Comparison of ENCODE assay signal across 9 cellular contexts in the genomic region with DNA sequence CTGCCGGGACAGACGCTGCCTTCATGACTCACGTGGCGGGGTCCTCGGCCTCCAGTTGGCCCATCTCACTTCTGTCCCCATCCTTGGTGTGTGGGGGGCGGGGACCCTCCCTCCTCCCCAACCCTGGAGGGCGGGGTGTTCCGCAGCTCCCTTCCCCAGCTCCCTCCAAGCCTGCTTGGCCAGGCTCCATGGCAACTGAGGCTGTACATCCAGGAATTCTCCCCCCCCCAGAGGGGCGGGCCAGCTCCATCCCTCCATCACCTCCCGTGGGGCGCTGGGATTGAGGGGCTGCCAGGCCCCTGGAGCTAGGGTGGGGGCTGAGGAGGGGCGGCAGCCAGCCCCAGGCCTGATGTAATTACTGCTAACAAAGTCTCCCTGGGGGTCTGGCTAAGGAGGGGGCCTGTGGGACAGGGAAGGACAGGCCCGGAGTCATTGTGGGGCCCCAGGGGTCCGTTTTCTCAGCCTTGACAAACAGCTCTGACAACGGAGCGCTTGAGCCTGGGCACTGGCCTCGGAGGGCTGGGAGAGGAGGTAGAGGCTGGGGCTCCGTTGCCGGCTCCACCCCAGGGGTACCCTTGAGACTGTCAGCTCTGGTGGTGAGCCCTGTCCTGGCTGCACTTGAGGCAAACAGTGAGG. TPM values are rescaled to one million over a fixed set of nuclear protein-coding genes. Genes with fewer than 3 reads are reported as not detected.
DNase-seq lines count a peak whose midpoint lies in the region; ATAC-seq and TF ChIP-seq lines count a peak whose summit lies in the region.
"Had no signal": no experiment of that assay in that cellular context is flagged by ENCODE, and none has a peak within 500 bp of the region (broad histone marks: within the 10 kb centered on the region; RNA-seq: fewer than 3 reads in every experiment).

No MANE protein-coding gene starts in this region.

- no peak overlapping the region for H2AFZ ChIP-seq in Karpas-422 (ENCODE audit: low read length)

- H3K4me3 Mint-ChIP-seq in endothelial cell (ENCODE audit: unreplicated experiment) = peak overlapping the region; percentile 47
- H3K4me3 Mint-ChIP-seq in stimulated activated effector memory CD8-positive, alpha-beta T cell treated with anti-CD3 and anti-CD28 coated beads, Interleukin-12 subunit alpha, Interleukin-12 subunit beta, amount 100 ng/mL, for 72 hours = no peak overlapping the region

- no peaks in the 10 kb centered on the region for H3K9me3 ChIP-seq in Karpas-422 (ENCODE audit: low read length)
- no peaks in the 10 kb centered on the region for H3K9me3 ChIP-seq in WERI-Rb-1 (ENCODE audit: severe bottlenecking)

- peaks cover 15% of the 10 kb centered on the region for H4K20me1 ChIP-seq in Karpas-422 (ENCODE audit: insufficient read depth, low read depth, low read length)

- no peak overlapping the region for H3K9ac ChIP-seq in Karpas-422 (ENCODE audit: low read length)
- H3K9ac ChIP-seq in rectal smooth muscle tissue (ENCODE audit: low read length) = no peak overlapping the region

- H3K4me1 ChIP-seq in Karpas-422 (ENCODE audit: low read length) (no peaks in the 10 kb centered on the region), rectal smooth muscle tissue (ENCODE audit: control insufficient read depth, insufficient read depth, low read length) (peaks cover 3% of the 10 kb centered on the region)

- H3K27me3 Mint-ChIP-seq in endothelial cell (ENCODE audit: unreplicated experiment) = peaks cover 22% of the 10 kb centered on the region

- H3K27ac Mint-ChIP-seq in endothelial cell (ENCODE audit: unreplicated experiment) = peak overlapping the region; percentile 74
- no peak overlapping the region for H3K27ac Mint-ChIP-seq in stimulated activated effector memory CD8-positive, alpha-beta T cell treated with anti-CD3 and anti-CD28 coated beads, Interleukin-12 subunit alpha, Interleukin-12 subunit beta, amount 100 ng/mL, for 72 hours

- no peak for ATAC-seq in stimulated activated effector memory CD8-positive, alpha-beta T cell treated with anti-CD3 and anti-CD28 coated beads, Interleukin-12 subunit alpha, Interleukin-12 subunit beta, amount 100 ng/mL, for 72 hours

- no peak overlapping the region for H3K4me2 ChIP-seq in Karpas-422 (ENCODE audit: low read depth, low read length, poor library complexity, severe bottlenecking)

- H3K27ac ChIP-seq in Karpas-422 (ENCODE audit: low read length) = no peak overlapping the region
- peak overlapping the region; percentile 51 for H3K27ac ChIP-seq in rectal smooth muscle tissue (ENCODE audit: low read depth, low read length)
- no peak overlapping the region for H3K27ac ChIP-seq in WERI-Rb-1

- H3K4me3 ChIP-seq in Karpas-422 (ENCODE audit: low read length) (no peak overlapping the region), rectal smooth muscle tissue (ENCODE audit: low read length) (no peak overlapping the region), WERI-Rb-1 (ENCODE audit: low read depth, low read length) (no peak overlapping the region)

- DNase-seq in Karpas-422 = peak; percentile 68
- no peak for DNase-seq in endothelial cell (ENCODE audit: low spot score)
- no peak for DNase-seq in stimulated activated effector memory CD8-positive, alpha-beta T cell treated with anti-CD3 and anti-CD28 coated beads, Interleukin-12 subunit alpha, Interleukin-12 subunit beta, amount 100 ng/mL, for 72 hours (ENCODE audit: low spot score in 2 of 2)
- no peak for DNase-seq in WERI-Rb-1
- DNase-seq in stimulated activated CD4-positive, alpha-beta T cell treated with anti-CD3 and anti-CD28 coated beads, Interleukin-12 subunit alpha, Interleukin-12 subunit beta, amount 100 ng/mL, for 4 hours = no peak
- DNase-seq: NCI-H1105 treated with DMSO at 0.1 percent for 48 hours, SIG-M5 had no signal

- H3K36me3 Mint-ChIP-seq in endothelial cell (ENCODE audit: low read depth, unreplicated experiment) = peaks cover 30% of the 10 kb centered on the region
- H3K36me3 Mint-ChIP-seq in stimulated activated effector memory CD8-positive, alpha-beta T cell treated with anti-CD3 and anti-CD28 coated beads, Interleukin-12 subunit alpha, Interleukin-12 subunit beta, amount 100 ng/mL, for 72 hours = peaks cover 46% of the 10 kb centered on the region

- H3K9me3 Mint-ChIP-seq in endothelial cell (ENCODE audit: unreplicated experiment) = no peaks in the 10 kb centered on the region
- H3K9me3 Mint-ChIP-seq in stimulated activated effector memory CD8-positive, alpha-beta T cell treated with anti-CD3 and anti-CD28 coated beads, Interleukin-12 subunit alpha, Interleukin-12 subunit beta, amount 100 ng/mL, for 72 hours = no peaks in the 10 kb centered on the region

- peaks cover 7% of the 10 kb centered on the region for H3K36me3 ChIP-seq in Karpas-422 (ENCODE audit: insufficient read depth, low read length)
- peaks cover 24% of the 10 kb centered on the region for H3K36me3 ChIP-seq in rectal smooth muscle tissue (ENCODE audit: control insufficient read depth, insufficient read depth, low read length)
- H3K36me3 ChIP-seq in WERI-Rb-1 = peaks cover 46% of the 10 kb centered on the region

- H3K79me2 ChIP-seq in Karpas-422 (ENCODE audit: low read length) = no peaks in the 10 kb centered on the region

- TF ChIP-seq CTCF in endothelial cell (IDR thresholded peaks at IDR 0.05; ENCODE audit: unreplicated experiment) (no peak), WERI-Rb-1 (IDR thresholded peaks at IDR 0.05; ENCODE audit: low read depth, low read length) (no peak)

- H3K27me3 ChIP-seq in Karpas-422 (ENCODE audit: low read length) (no peaks in the 10 kb centered on the region), rectal smooth muscle tissue (ENCODE audit: control insufficient read depth, insufficient read depth, low read length) (no peaks in the 10 kb centered on the region), WERI-Rb-1 (ENCODE audit: insufficient read depth, low read depth, severe bottlenecking) (no peaks in the 10 kb centered on the region)

- H3K4me1 Mint-ChIP-seq in endothelial cell (ENCODE audit: unreplicated experiment) = peaks cover 15% of the 10 kb centered on the region
- peaks cover 18% of the 10 kb centered on the region for H3K4me1 Mint-ChIP-seq in stimulated activated effector memory CD8-positive, alpha-beta T cell treated with anti-CD3 and anti-CD28 coated beads, Interleukin-12 subunit alpha, Interleukin-12 subunit beta, amount 100 ng/mL, for 72 hours

- no peaks in the 10 kb centered on the region for H3K9me2 ChIP-seq in Karpas-422 (replicated peaks; ENCODE audit: insufficient read depth, low read length)

RNA-seq across cellular contexts. Expression of a gene that starts 8.0 kb away (rescaled TPM):
- not detected in 2 replicates for total RNA-seq in Karpas-422 (2014; rRNA removed; shearing (Covaris generic); ENCODE audit: low replicate concordance)
- total RNA-seq in endothelial cell (ENCODE audit: unreplicated experiment) = 293 TPM

RNA-seq across cellular contexts. Expression of a gene that starts 22.4 kb away (rescaled TPM):
- total RNA-seq in Karpas-422 (2014; rRNA removed; shearing (Covaris generic); ENCODE audit: low replicate concordance) = not detected in 2 replicates
- total RNA-seq in endothelial cell (ENCODE audit: unreplicated experiment) = not detected

RNA-seq across cellular contexts. Expression of a gene that starts 28.0 kb away (rescaled TPM):
- total RNA-seq in Karpas-422 (2014; rRNA removed; shearing (Covaris generic); ENCODE audit: low replicate concordance) = not detected in 2 replicates
- total RNA-seq in endothelial cell (ENCODE audit: unreplicated experiment) = not detected

RNA-seq across cellular contexts. Expression of a gene that starts 33.1 kb away (rescaled TPM):
- 12.3 and 38.5 TPM in 2 replicates for total RNA-seq in Karpas-422 (2014; rRNA removed; shearing (Covaris generic); ENCODE audit: low replicate concordance)
- 38.9 TPM for total RNA-seq in endothelial cell (ENCODE audit: unreplicated experiment)

RNA-seq across cellular contexts. Expression of a gene that starts 37.7 kb away (rescaled TPM):
- total RNA-seq in Karpas-422 (2014; rRNA removed; shearing (Covaris generic); ENCODE audit: low replicate concordance) = not detected in 2 replicates
- total RNA-seq in endothelial cell (ENCODE audit: unreplicated experiment) = not detected
- total RNA-seq: omental fat pad had no signal

Comparison
In these comparisons a context has a peak if more than half of its experiments do, and no peak if none do; other contexts are left out.
1. RNA of a gene that starts 8.0 kb away (total RNA-seq): 293 TPM in endothelial cell (single experiment); not detected in Karpas-422; every median in the first group is over 100 times any median in the second.